Comparison of ENCODE assay signal across 21 cellular contexts in genomic region chr7:140298213-140298612, GRCh38.
A peak's percentile ranks its signal among the peaks of the same experiment; 100 is the strongest.
DNase-seq lines count a peak whose midpoint lies in the region; ATAC-seq, FAIRE-seq and TF ChIP-seq lines count a peak whose summit lies in the region.
"Had no signal": no experiment of that assay in that cellular context is flagged by ENCODE, and none has a peak within 500 bp of the region (broad histone marks: within the 10 kb centered on the region; RNA-seq: fewer than 3 reads in every experiment).

No MANE protein-coding gene starts in this region.

- no peak for ATAC-seq in K562
- ATAC-seq in foreskin keratinocyte, result no peak
- ATAC-seq: GM12878 had no signal

- H3K79me2 ChIP-seq in K562 (ENCODE audit: control insufficient read depth, insufficient read depth, low read length) (no peaks in the 10 kb centered on the region), mammary epithelial cell (ENCODE audit: insufficient read depth, low read length) (no peaks in the 10 kb centered on the region)

- H3K4me3 ChIP-seq in K562, result no peak overlapping the region
- no peak overlapping the region for H3K4me3 ChIP-seq in small intestine (ENCODE audit: low read depth in 1 of 2, low read length in 2 of 2)
- H3K4me3 ChIP-seq in mammary epithelial cell (replicated peaks in 1 of 3; ENCODE audit: insufficient read depth in 1 of 3, low read depth in 2 of 3, low read length in 3 of 3), result no peak overlapping the region
- H3K4me3 ChIP-seq: GM12878 had no signal

- peak in 1 of 3 experiments; percentile 5; a peak in 1 of 6 replicates for TF ChIP-seq CTCF in K562 (IDR thresholded peaks at IDR 0.05 in 2 of 3, conservative IDR thresholded peaks at IDR 0.05 in 1 of 3; ENCODE audit: insufficient read depth in 2 of 3, low read depth in 1 of 3, low read length in 3 of 3)
- TF ChIP-seq CTCF in foreskin keratinocyte (conservative IDR thresholded peaks at IDR 0.05), result peak; percentile 13
- no peak for TF ChIP-seq CTCF in mammary epithelial cell (conservative IDR thresholded peaks at IDR 0.05 in 1 of 2, IDR thresholded peaks at IDR 0.05 in 1 of 2; ENCODE audit: extremely low read depth in 1 of 2, insufficient read depth in 1 of 2, low read depth in 1 of 2, low read length in 2 of 2)

- H2AFZ ChIP-seq in K562 (ENCODE audit: low read depth, low read length) (no peak overlapping the region), mammary epithelial cell (ENCODE audit: low read depth, low read length) (no peak overlapping the region)

- DNase-seq in SW480 (ENCODE audit: low spot score) (peak; percentile 11), K562 (ENCODE audit: extremely low read depth in 1 of 4, low spot score in 3 of 4) (peak in 1 of 4 experiments; percentile 36), foreskin keratinocyte (no peak), small intestine (peak; percentile 27), mammary epithelial cell (no peak), MV-4-11 (lab: John Stamatoyannopoulos, UW) (no peak)
- DNase-seq: ACHN; BE2C; C1 segment of cervical spinal cord; Caco-2; CD4-positive, CD25-positive, alpha-beta regulatory T cell; DND-41; EL; GOT3; H7; HFFc6; IMR-90 had no signal

- in situ Hi-C loops in K562 (cut with MboI), result no loop called here
- in situ Hi-C loops in mammary epithelial cell (cut with MboI; ENCODE audit: low sequenced_read_pairs in 2 of 2), result no loop called here

- H3K4me2 ChIP-seq in K562 (ENCODE audit: insufficient read depth, low read length) (no peak overlapping the region), mammary epithelial cell (ENCODE audit: insufficient read depth, low read depth, low read length) (no peak overlapping the region)

- no peaks in the 10 kb centered on the region for H3K27me3 ChIP-seq in K562 (ENCODE audit: control insufficient read depth in 2 of 2, insufficient read depth in 2 of 2, low read length in 2 of 2)
- no peaks in the 10 kb centered on the region for H3K27me3 ChIP-seq in foreskin keratinocyte
- no peaks in the 10 kb centered on the region for H3K27me3 ChIP-seq in small intestine (ENCODE audit: control insufficient read depth in 2 of 2, insufficient read depth in 2 of 2, low read length in 2 of 2)
- H3K27me3 ChIP-seq in mammary epithelial cell (ENCODE audit: insufficient read depth, low read length), result no peaks in the 10 kb centered on the region
- H3K27me3 ChIP-seq: BE2C had no signal

- POLR2A ChIA-PET in K562 (lab: Yijun Ruan, JAX), result no interaction called here

- peak in 1 of 2 experiments; percentile 8; a peak in 1 of 4 replicates for TF ChIP-seq RAD21 in K562 (CRISPR knock-in tag; conservative IDR thresholded peaks at IDR 0.05 in 1 of 2, IDR thresholded peaks at IDR 0.05 in 1 of 2)

- 38% methylated on average over 2 of the region's 2 CpGs for WGBS in K562 (ENCODE audit: insufficient coverage, low coverage, missing lambda C conversion rate)
- 69 to 87% (median 85%) methylated on average over 2 of the region's 2 CpGs for WGBS in small intestine, 3 donors
- 84% methylated on average over 2 of the region's 2 CpGs for WGBS in mammary epithelial cell (ENCODE audit: low coverage, missing lambda C conversion rate)

- H3K9me1 ChIP-seq in K562 (ENCODE audit: control insufficient read depth, insufficient read depth, low read length), result no peaks in the 10 kb centered on the region

- BruUV-seq in K562 (replicated peaks; lab: Mats Ljungman, UMichigan) (no TSS peak), mammary epithelial cell (replicated peaks; lab: Mats Ljungman, UMichigan) (no TSS peak)

- FAIRE-seq in K562 (lab: Jason Lieb, UNC) (no peak), small intestine (lab: Jason Lieb, UNC) (no peak)
- FAIRE-seq: A204.1, D721Med, GM12878 had no signal

- H3K27ac ChIP-seq in K562 (ENCODE audit: extremely low read depth, low read depth, low read length) (no peak overlapping the region), foreskin keratinocyte (no peak overlapping the region), small intestine (ENCODE audit: low read depth in 1 of 2, low read length in 1 of 2) (no peak overlapping the region), mammary epithelial cell (ENCODE audit: insufficient read depth, low read depth, low read length) (no peak overlapping the region)
- H3K27ac ChIP-seq: HL-60 had no signal

- H3K9ac ChIP-seq in K562 (ENCODE audit: insufficient read depth in 1 of 2, low read depth in 2 of 2, low read length in 2 of 2) (no peak overlapping the region), mammary epithelial cell (ENCODE audit: insufficient read depth, low read length) (no peak overlapping the region)

- H3K4me1 ChIP-seq in K562 (replicated peaks in 1 of 2; ENCODE audit: control insufficient read depth in 2 of 2, insufficient read depth in 2 of 2, low read length in 2 of 2), result no peaks in the 10 kb centered on the region
- H3K4me1 ChIP-seq in foreskin keratinocyte, result no peaks in the 10 kb centered on the region
- no peaks in the 10 kb centered on the region for H3K4me1 ChIP-seq in small intestine (ENCODE audit: control insufficient read depth in 2 of 2, insufficient read depth in 1 of 2, low read depth in 1 of 2, low read length in 1 of 2)
- H3K4me1 ChIP-seq in mammary epithelial cell (ENCODE audit: insufficient read depth, low read length), result no peaks in the 10 kb centered on the region
- H3K4me1 ChIP-seq: BE2C, Caco-2 had no signal

- intact Hi-C loops in K562 (cut with micrococcal nuclease) (no loop called here), mammary epithelial cell (cut with micrococcal nuclease) (no loop called here)

- CTCF ChIA-PET in K562 (lab: Yijun Ruan, JAX; ENCODE audit: low intra/inter-chr PET ratio) (interaction anchor here (0.6 kb wide), 1 partner anchor 677 kb away, joined by 5 read pairs; no protein-coding TSS in a partner anchor), mammary epithelial cell (lab: Charles Lee; ENCODE audit: low non-redundant PET) (no interaction called here)

- H3K36me3 ChIP-seq in K562 (ENCODE audit: control insufficient read depth, insufficient read depth, low read length), result no peaks in the 10 kb centered on the region
- no peaks in the 10 kb centered on the region for H3K36me3 ChIP-seq in small intestine (ENCODE audit: control insufficient read depth in 2 of 2, insufficient read depth in 2 of 2, low read length in 2 of 2)
- no peaks in the 10 kb centered on the region for H3K36me3 ChIP-seq in mammary epithelial cell (ENCODE audit: insufficient read depth, low read length)
- H3K36me3 ChIP-seq: BE2C had no signal

- H3K9me3 ChIP-seq in K562 (replicated peaks; ENCODE audit: control insufficient read depth, insufficient read depth, low read depth, low read length) (no peaks in the 10 kb centered on the region), small intestine (ENCODE audit: control insufficient read depth, low read depth) (no peaks in the 10 kb centered on the region), mammary epithelial cell (replicated peaks; ENCODE audit: insufficient read depth, low read length) (no peaks in the 10 kb centered on the region)
- H3K9me3 ChIP-seq: BE2C, Caco-2 had no signal

- TF ChIP-seq EP300 in K562 (IDR thresholded peaks at IDR 0.05; ENCODE audit: low read length), result no peak

- no peaks in the 10 kb centered on the region for H4K20me1 ChIP-seq in K562 (replicated peaks; ENCODE audit: control insufficient read depth, insufficient read depth, low read length)
- no peaks in the 10 kb centered on the region for H4K20me1 ChIP-seq in mammary epithelial cell (ENCODE audit: insufficient read depth, low read length)

- dilution Hi-C loops in mammary epithelial cell (cut with HindIII; ENCODE audit: low sequenced_read_pairs), result no loop called here

- TF ChIP-seq POLR2A in K562 (conservative IDR thresholded peaks at IDR 0.05), result no peak

TF ChIP-seq in K562, 482 proteins besides CTCF, POLR2A, EP300 and RAD21 (continues in another document):
- TF ChIP-seq ZNF134 (CRISPR knock-in tag; conservative IDR thresholded peaks at IDR 0.05) (no peak), E2F6 (IDR thresholded peaks at IDR 0.05; ENCODE audit: borderline replicate concordance in 1 of 2, extremely low read depth in 1 of 2, insufficient read depth in 1 of 2, insufficient read length in 1 of 2, low read depth in 1 of 2, low read length in 1 of 2, poor library complexity in 1 of 2, severe bottlenecking in 1 of 2) (no peak), POLR3A (IDR thresholded peaks at IDR 0.05; ENCODE audit: borderline replicate concordance, extremely low read depth, insufficient read depth, insufficient read length) (no peak), PHF21A (IDR thresholded peaks at IDR 0.05; ENCODE audit: borderline replicate concordance, low read depth) (no peak), PHTF2 (CRISPR knock-in tag; IDR thresholded peaks at IDR 0.05) (no peak), KLF10 (CRISPR knock-in tag; IDR thresholded peaks at IDR 0.05) (no peak), ZMIZ1 (IDR thresholded peaks at IDR 0.05; ENCODE audit: low read depth in 2 of 2, low read length in 2 of 2) (no peak), ZBED1 (IDR thresholded peaks at IDR 0.05) (no peak), MCM2 (IDR thresholded peaks at IDR 0.05; ENCODE audit: low read depth) (0 out of 2 replicates have a peak, but pooled peaks have one; percentile 56)

Comparison
In these comparisons a context has a peak if more than half of its experiments do, and no peak if none do; other contexts are left out.
1. DNase-seq: peak in SW480 (single experiment) and small intestine (single experiment); none in foreskin keratinocyte (0 of 2), mammary epithelial cell (single experiment) and MV-4-11 (single experiment).